ENCODE assay signal across 33 cellular contexts in genomic region chrX:110713666-110714065, GRCh38.
DNase-seq lines count a peak whose midpoint lies in the region; ATAC-seq and TF ChIP-seq lines count a peak whose summit lies in the region.
"Had no signal": no experiment of that assay in that cellular context is flagged by ENCODE, and none has a peak within 500 bp of the region (broad histone marks: within the 10 kb centered on the region; RNA-seq: fewer than 3 reads in every experiment).

No MANE protein-coding gene starts in this region.

- TF ChIP-seq POLR2A in esophagus muscularis mucosa (IDR thresholded peaks at IDR 0.05; ENCODE audit: low read depth) (no peak), gastroesophageal sphincter (IDR thresholded peaks at IDR 0.05) (no peak), suprapubic skin (IDR thresholded peaks at IDR 0.05) (no peak)

- POLR2A ChIA-PET in activated CD4-positive, alpha-beta memory T cell treated with anti-CD3 and anti-CD28 coated beads, Interleukin-2, amount 10 ng/mL, durations not matched to agents 7 days and 5 days (lab: Charles Lee): no interaction called here

- H3K4me1 Mint-ChIP-seq in activated CD4-positive, alpha-beta memory T cell treated with anti-CD3 and anti-CD28 coated beads, Interleukin-2, amount 10 ng/mL, durations not matched to agents 7 days and 5 days: no peaks in the 10 kb centered on the region
- H3K4me1 Mint-ChIP-seq: B cell; CD14-positive monocyte; CD4-positive, alpha-beta memory T cell; CD4-positive, CD25-positive, alpha-beta regulatory T cell; CD8-positive, alpha-beta memory T cell had no signal

- H3K9me3 ChIP-seq in esophagus muscularis mucosa (no peaks in the 10 kb centered on the region), gastroesophageal sphincter (no peaks in the 10 kb centered on the region), suprapubic skin (no peaks in the 10 kb centered on the region)
- H3K9me3 ChIP-seq: A549, BE2C, BLaER1, Caco-2 had no signal

- CTCF ChIA-PET in activated CD4-positive, alpha-beta memory T cell treated with anti-CD3 and anti-CD28 coated beads, Interleukin-2, amount 10 ng/mL, durations not matched to agents 7 days and 5 days (lab: Charles Lee): no interaction called here

- no peaks in the 10 kb centered on the region for H3K9me3 Mint-ChIP-seq in activated CD4-positive, alpha-beta memory T cell treated with anti-CD3 and anti-CD28 coated beads, Interleukin-2, amount 10 ng/mL, durations not matched to agents 7 days and 5 days
- H3K9me3 Mint-ChIP-seq: CD14-positive monocyte; CD4-positive, alpha-beta T cell; CD8-positive, alpha-beta memory T cell; CD8-positive, alpha-beta T cell had no signal

- H3K27me3 ChIP-seq in esophagus muscularis mucosa (no peaks in the 10 kb centered on the region), gastroesophageal sphincter (no peaks in the 10 kb centered on the region), suprapubic skin (no peaks in the 10 kb centered on the region)
- H3K27me3 ChIP-seq: BE2C had no signal

- DNase-seq in esophagus muscularis mucosa (ENCODE audit: extremely low spot score) (no peak), suprapubic skin (ENCODE audit: low spot score in 2 of 2) (no peak)
- DNase-seq in activated CD4-positive, alpha-beta memory T cell treated with anti-CD3 and anti-CD28 coated beads, Interleukin-2, amount 10 ng/mL, durations not matched to agents 7 days and 5 days: no peak
- DNase-seq: 8988T; ACHN; AML-193; BE2C; C1 segment of cervical spinal cord; Caco-2; Calu3; CD4-positive, alpha-beta memory T cell; CD4-positive, alpha-beta T cell; CD4-positive, CD25-positive, alpha-beta regulatory T cell; CD8-positive, alpha-beta memory T cell; CD8-positive, alpha-beta T cell; COR-L47; DMS 273 treated with DMSO at 0.1 percent for 48 hours; DMS153; DMS53; DMS79; DMS79 treated with DMSO at 0.1 percent for 48 hours; DND-41; EL had no signal

- H3K4me3 ChIP-seq in esophagus muscularis mucosa: no peak overlapping the region
- H3K4me3 ChIP-seq in gastroesophageal sphincter: no peak overlapping the region
- no peak overlapping the region for H3K4me3 ChIP-seq in suprapubic skin
- H3K4me3 ChIP-seq: A549; BLaER1; BLaER1 treated with 17β-estradiol and CSF1 and Interleukin-3, amounts not matched to agents 10 nM and 100 nM had no signal

- no peaks in the 10 kb centered on the region for H3K36me3 Mint-ChIP-seq in activated CD4-positive, alpha-beta memory T cell treated with anti-CD3 and anti-CD28 coated beads, Interleukin-2, amount 10 ng/mL, durations not matched to agents 7 days and 5 days (ENCODE audit: low read depth)
- H3K36me3 Mint-ChIP-seq: CD14-positive monocyte; CD4-positive, alpha-beta memory T cell; CD4-positive, CD25-positive, alpha-beta regulatory T cell; CD8-positive, alpha-beta memory T cell; CD8-positive, alpha-beta T cell had no signal

- peak overlapping the region in 2 of 4 donors; percentile 30 to 38 for H3K27ac ChIP-seq in esophagus muscularis mucosa (replicated peaks in 1 of 4)
- H3K27ac ChIP-seq in gastroesophageal sphincter: peak overlapping the region in 1 of 4 donors; percentile 22
- no peak overlapping the region for H3K27ac ChIP-seq in suprapubic skin
- H3K27ac ChIP-seq: 22Rv1; A549; BLaER1; BLaER1 treated with 17β-estradiol and CSF1 and Interleukin-3, amounts not matched to agents 10 nM and 100 nM; C4-2B had no signal

- intact Hi-C loops in esophagus muscularis mucosa (cut with DNase I): no loop called here

- peaks cover 0 to 13% (median 3%) of the 10 kb centered on the region in 4 donors for H3K4me1 ChIP-seq in esophagus muscularis mucosa
- H3K4me1 ChIP-seq in gastroesophageal sphincter: no peaks in the 10 kb centered on the region
- no peaks in the 10 kb centered on the region for H3K4me1 ChIP-seq in suprapubic skin
- H3K4me1 ChIP-seq: A549; BE2C; BLaER1; BLaER1 treated with 17β-estradiol and CSF1 and Interleukin-3, amounts not matched to agents 10 nM and 100 nM; Caco-2 had no signal

- TF ChIP-seq CTCF in esophagus muscularis mucosa (IDR thresholded peaks at IDR 0.05) (no peak), gastroesophageal sphincter (IDR thresholded peaks at IDR 0.05) (no peak), suprapubic skin (IDR thresholded peaks at IDR 0.05) (no peak)

- WGBS in esophagus muscularis mucosa: 41% methylated on average over 2 of the region's 2 CpGs
- 42 to 45% methylated on average over 2 of the region's 2 CpGs for WGBS in gastroesophageal sphincter (ENCODE audit: low coverage in 1 of 2), 2 donors
- WGBS in suprapubic skin: 68% methylated on average over 2 of the region's 2 CpGs

- TF ChIP-seq EP300 in esophagus muscularis mucosa (IDR thresholded peaks at IDR 0.05): peak; percentile 39
- no peak for TF ChIP-seq EP300 in gastroesophageal sphincter (IDR thresholded peaks at IDR 0.05)
- peak; percentile 40 for TF ChIP-seq EP300 in suprapubic skin (IDR thresholded peaks at IDR 0.05)

- H3K27ac Mint-ChIP-seq in activated CD4-positive, alpha-beta memory T cell treated with anti-CD3 and anti-CD28 coated beads, Interleukin-2, amount 10 ng/mL, durations not matched to agents 7 days and 5 days: no peak overlapping the region
- H3K27ac Mint-ChIP-seq: B cell; CD14-positive monocyte; CD4-positive, alpha-beta memory T cell; CD4-positive, alpha-beta T cell; CD4-positive, CD25-positive, alpha-beta regulatory T cell; CD8-positive, alpha-beta memory T cell; CD8-positive, alpha-beta T cell had no signal

- H3K4me3 Mint-ChIP-seq in activated CD4-positive, alpha-beta memory T cell treated with anti-CD3 and anti-CD28 coated beads, Interleukin-2, amount 10 ng/mL, durations not matched to agents 7 days and 5 days: no peak overlapping the region
- H3K4me3 Mint-ChIP-seq: B cell; CD14-positive monocyte; CD4-positive, alpha-beta T cell; CD4-positive, CD25-positive, alpha-beta regulatory T cell; CD8-positive, alpha-beta memory T cell; CD8-positive, alpha-beta T cell had no signal

- H3K36me3 ChIP-seq in esophagus muscularis mucosa (no peaks in the 10 kb centered on the region), gastroesophageal sphincter (no peaks in the 10 kb centered on the region), suprapubic skin (no peaks in the 10 kb centered on the region)
- H3K36me3 ChIP-seq: BE2C; BLaER1; BLaER1 treated with 17β-estradiol and CSF1 and Interleukin-3, amounts not matched to agents 10 nM and 100 nM had no signal

- no peaks in the 10 kb centered on the region for H3K27me3 Mint-ChIP-seq in activated CD4-positive, alpha-beta memory T cell treated with anti-CD3 and anti-CD28 coated beads, Interleukin-2, amount 10 ng/mL, durations not matched to agents 7 days and 5 days
- H3K27me3 Mint-ChIP-seq: B cell; CD4-positive, alpha-beta memory T cell; CD4-positive, alpha-beta T cell; CD4-positive, CD25-positive, alpha-beta regulatory T cell had no signal

- peak; percentile 79 for ATAC-seq in gastroesophageal sphincter
- no peak for ATAC-seq in GM18498 (IDR thresholded peaks at IDR 0.05; ENCODE audit: unreplicated experiment)
- ATAC-seq in GM18873 (IDR thresholded peaks at IDR 0.05; ENCODE audit: low FRiP score, unreplicated experiment): no peak
- ATAC-seq: A549; CD8-positive, alpha-beta T cell had no signal
